ENCODE assay signal across 16 cellular contexts in the genomic region with DNA sequence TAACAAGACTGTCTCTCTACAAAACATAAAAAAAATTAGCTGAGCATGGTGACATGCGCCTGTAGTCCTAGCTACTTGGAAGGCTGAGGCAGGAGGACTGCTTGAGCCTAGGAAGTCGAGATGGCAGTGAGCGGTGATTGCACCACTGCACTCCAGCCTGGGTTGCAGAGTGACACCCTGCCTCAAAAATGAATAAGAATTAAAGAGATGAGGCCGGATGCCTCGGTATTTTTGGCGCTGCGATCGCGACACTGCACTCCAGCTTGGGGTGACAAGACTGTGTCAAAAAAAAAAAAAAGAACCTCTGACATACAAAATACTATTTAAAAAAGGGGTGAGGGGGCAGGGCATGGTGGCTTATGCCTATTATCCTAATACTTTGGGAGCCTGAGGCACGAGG. TPM values are rescaled to one million over a fixed set of nuclear protein-coding genes. Genes with fewer than 3 reads are reported as not detected.
DNase-seq lines count a peak whose midpoint lies in the region; ATAC-seq and TF ChIP-seq lines count a peak whose summit lies in the region.
"Had no signal": no experiment of that assay in that cellular context is flagged by ENCODE, and none has a peak within 500 bp of the region (broad histone marks: within the 10 kb centered on the region; RNA-seq: fewer than 3 reads in every experiment).

No MANE protein-coding gene starts in this region.

- H3K4me1 ChIP-seq in CD4-positive, CD25-positive, alpha-beta regulatory T cell (ENCODE audit: control insufficient read depth, insufficient read depth, low read length, poor library complexity, severe bottlenecking), result peaks cover 86% of the 10 kb centered on the region
- H3K4me1 ChIP-seq in DOHH2 (ENCODE audit: control insufficient read depth, low read length) (peaks cover 66% of the 10 kb centered on the region), vagina (peaks cover 95% of the 10 kb centered on the region)

- no peaks in the 10 kb centered on the region for H3K9me3 Mint-ChIP-seq in CD4-positive, CD25-positive, alpha-beta regulatory T cell
- H3K9me3 Mint-ChIP-seq in activated CD4-positive, alpha-beta memory T cell treated with anti-CD3 and anti-CD28 coated beads, Interleukin-2, amount 10 ng/mL, durations not matched to agents 7 days and 5 days, result no peaks in the 10 kb centered on the region
- H3K9me3 Mint-ChIP-seq in naive B cell, result no peaks in the 10 kb centered on the region
- H3K9me3 Mint-ChIP-seq in osteocyte (ENCODE audit: unreplicated experiment), result peaks cover 4% of the 10 kb centered on the region

- H3K36me3 Mint-ChIP-seq in CD4-positive, CD25-positive, alpha-beta regulatory T cell, result peaks cover 45% of the 10 kb centered on the region
- peaks cover 86% of the 10 kb centered on the region for H3K36me3 Mint-ChIP-seq in activated CD4-positive, alpha-beta memory T cell treated with anti-CD3 and anti-CD28 coated beads, Interleukin-2, amount 10 ng/mL, durations not matched to agents 7 days and 5 days (ENCODE audit: low read depth)
- peaks cover 8 to 14% of the 10 kb centered on the region in 2 donors for H3K36me3 Mint-ChIP-seq in naive B cell
- H3K36me3 Mint-ChIP-seq in osteocyte (ENCODE audit: unreplicated experiment), result peaks cover 21% of the 10 kb centered on the region

- TF ChIP-seq POLR2A in vagina (IDR thresholded peaks at IDR 0.05), result no peak

- peak; percentile 36 to 64 for ATAC-seq in CD4-positive, CD25-positive, alpha-beta regulatory T cell (ENCODE audit: low read depth in 2 of 2)
- ATAC-seq in naive B cell (ENCODE audit: low read depth in 2 of 2) (peak in 1 of 2 donors; percentile 35), HG02623 (IDR thresholded peaks at IDR 0.05; ENCODE audit: unreplicated experiment) (no peak), HG02763 (IDR thresholded peaks at IDR 0.05; ENCODE audit: unreplicated experiment) (no peak)
- ATAC-seq: left ventricle myocardium superior had no signal

- peak in 2 of 3 donors; percentile 44 to 65 for DNase-seq in CD4-positive, CD25-positive, alpha-beta regulatory T cell
- DNase-seq in activated CD4-positive, alpha-beta memory T cell treated with anti-CD3 and anti-CD28 coated beads, Interleukin-2, amount 10 ng/mL, durations not matched to agents 7 days and 5 days, result peak; percentile 52
- DNase-seq in naive B cell (no peak), vagina (ENCODE audit: extremely low spot score in 2 of 2) (no peak), osteocyte (ENCODE audit: extremely low spot score, unreplicated experiment) (no peak)
- DNase-seq: aorta; left ventricle myocardium superior; NCI-H187 treated with DMSO at 0.1 percent for 48 hours; NCI-H69; sigmoid colon; stimulated activated CD4-positive, alpha-beta T cell treated with anti-CD3 and anti-CD28 coated beads, Interleukin-4, amount 100 ng/mL, for 4 hours had no signal

- peak overlapping the region; percentile 92 to 99 (median 96) for H3K4me3 Mint-ChIP-seq in CD4-positive, CD25-positive, alpha-beta regulatory T cell
- peak overlapping the region; percentile 61 for H3K4me3 Mint-ChIP-seq in activated CD4-positive, alpha-beta memory T cell treated with anti-CD3 and anti-CD28 coated beads, Interleukin-2, amount 10 ng/mL, durations not matched to agents 7 days and 5 days
- H3K4me3 Mint-ChIP-seq in naive B cell (peak overlapping the region; percentile 38 to 100 (median 90)), osteocyte (ENCODE audit: unreplicated experiment) (no peak overlapping the region)

- H3K27me3 Mint-ChIP-seq in CD4-positive, CD25-positive, alpha-beta regulatory T cell, result no peaks in the 10 kb centered on the region
- H3K27me3 Mint-ChIP-seq in activated CD4-positive, alpha-beta memory T cell treated with anti-CD3 and anti-CD28 coated beads, Interleukin-2, amount 10 ng/mL, durations not matched to agents 7 days and 5 days, result no peaks in the 10 kb centered on the region
- H3K27me3 Mint-ChIP-seq in naive B cell (no peaks in the 10 kb centered on the region), osteocyte (ENCODE audit: unreplicated experiment) (no peaks in the 10 kb centered on the region)

- peaks cover 39 to 87% (median 59%) of the 10 kb centered on the region in 4 donors for H3K4me1 Mint-ChIP-seq in CD4-positive, CD25-positive, alpha-beta regulatory T cell
- peaks cover 68% of the 10 kb centered on the region for H3K4me1 Mint-ChIP-seq in activated CD4-positive, alpha-beta memory T cell treated with anti-CD3 and anti-CD28 coated beads, Interleukin-2, amount 10 ng/mL, durations not matched to agents 7 days and 5 days
- H3K4me1 Mint-ChIP-seq in naive B cell (peaks cover 45 to 90% (median 59%) of the 10 kb centered on the region in 3 donors), osteocyte (ENCODE audit: unreplicated experiment) (peaks cover 66% of the 10 kb centered on the region)

- CTCF ChIA-PET in activated CD4-positive, alpha-beta memory T cell treated with anti-CD3 and anti-CD28 coated beads, Interleukin-2, amount 10 ng/mL, durations not matched to agents 7 days and 5 days (lab: Charles Lee), result interaction anchor here (0.7 to 0.8 kb wide), 2 partner anchors 43 to 194 kb away, joined by 3 read pairs; no protein-coding TSS in a partner anchor

- peaks cover 10% of the 10 kb centered on the region for H3K36me3 ChIP-seq in CD4-positive, CD25-positive, alpha-beta regulatory T cell (ENCODE audit: control insufficient read depth, insufficient read depth, low read length)
- H3K36me3 ChIP-seq in DOHH2 (ENCODE audit: control insufficient read depth, low read length) (peaks cover 81% of the 10 kb centered on the region), vagina (no peaks in the 10 kb centered on the region)

- peak overlapping the region; percentile 85 for H3K4me2 ChIP-seq in DOHH2 (ENCODE audit: low read length)

- H4K20me1 ChIP-seq in DOHH2 (ENCODE audit: control insufficient read depth, insufficient read depth, low read depth, low read length), result peaks cover 71% of the 10 kb centered on the region

- H3K27ac Mint-ChIP-seq in CD4-positive, CD25-positive, alpha-beta regulatory T cell, result peak overlapping the region; percentile 81 to 88 (median 87)
- H3K27ac Mint-ChIP-seq in activated CD4-positive, alpha-beta memory T cell treated with anti-CD3 and anti-CD28 coated beads, Interleukin-2, amount 10 ng/mL, durations not matched to agents 7 days and 5 days, result peak overlapping the region; percentile 68
- H3K27ac Mint-ChIP-seq in naive B cell, result peak overlapping the region in 5 of 6 donors; percentile 56 to 93 (median 65)
- H3K27ac Mint-ChIP-seq in osteocyte (ENCODE audit: unreplicated experiment), result no peak overlapping the region

- H3K4me3 ChIP-seq in CD4-positive, CD25-positive, alpha-beta regulatory T cell (ENCODE audit: low read depth, low read length), result peak overlapping the region; percentile 71
- H3K4me3 ChIP-seq in DOHH2 (ENCODE audit: low read length), result peak overlapping the region; percentile 76
- H3K4me3 ChIP-seq in vagina, result no peak overlapping the region
- H3K4me3 ChIP-seq: HAP-1, sigmoid colon had no signal

- POLR2A ChIA-PET in activated CD4-positive, alpha-beta memory T cell treated with anti-CD3 and anti-CD28 coated beads, Interleukin-2, amount 10 ng/mL, durations not matched to agents 7 days and 5 days (lab: Charles Lee), result interaction anchor here (0.7 to 1.4 kb wide), 2 partner anchors 8 to 9 kb away, joined by 3 read pairs; no protein-coding TSS in a partner anchor

- H3F3A ChIP-seq in DOHH2 (ENCODE audit: control insufficient read depth, insufficient read depth), result 0 out of 2 replicates have a peak, but pooled peaks cover 3% of the 10 kb centered on the region

- intact Hi-C loops in vagina (cut with DNase I), result no loop called here

- peaks cover 100% of the 10 kb centered on the region for H3K79me2 ChIP-seq in DOHH2 (ENCODE audit: control insufficient read depth, low read length)

- TF ChIP-seq CTCF in DOHH2 (IDR thresholded peaks at IDR 0.05; ENCODE audit: low read depth, low read length, poor library complexity, severe bottlenecking) (no peak), vagina (IDR thresholded peaks at IDR 0.05) (no peak), osteocyte (IDR thresholded peaks at IDR 0.05) (no peak)

- H3K27me3 ChIP-seq in CD4-positive, CD25-positive, alpha-beta regulatory T cell (ENCODE audit: control insufficient read depth, insufficient read depth, low read length), result no peaks in the 10 kb centered on the region
- H3K27me3 ChIP-seq in DOHH2 (ENCODE audit: control insufficient read depth, low read length), result no peaks in the 10 kb centered on the region
- H3K27me3 ChIP-seq in vagina, result no peaks in the 10 kb centered on the region
- H3K27me3 ChIP-seq: sigmoid colon had no signal

- no peaks in the 10 kb centered on the region for H3K9me3 ChIP-seq in CD4-positive, CD25-positive, alpha-beta regulatory T cell (ENCODE audit: control insufficient read depth in 2 of 2, low read length in 2 of 2)
- no peaks in the 10 kb centered on the region for H3K9me3 ChIP-seq in DOHH2 (ENCODE audit: control insufficient read depth, insufficient read depth, low read length)
- no peaks in the 10 kb centered on the region for H3K9me3 ChIP-seq in vagina
- H3K9me3 ChIP-seq: HAP-1, sigmoid colon had no signal

- no peaks in the 10 kb centered on the region for H3K9me2 ChIP-seq in DOHH2 (replicated peaks; ENCODE audit: control insufficient read depth, low read length)

- peak overlapping the region; percentile 63 for H3K27ac ChIP-seq in CD4-positive, CD25-positive, alpha-beta regulatory T cell (ENCODE audit: insufficient read depth, low read length, poor library complexity, severe bottlenecking)
- no peak overlapping the region for H3K27ac ChIP-seq in DOHH2 (ENCODE audit: low read depth, low read length)
- H3K27ac ChIP-seq in vagina, result no peak overlapping the region
- H3K27ac ChIP-seq: C4-2B, sigmoid colon had no signal

RNA-seq across cellular contexts. Expression of a gene that starts 7.3 kb away (rescaled TPM):
- 171 TPM for total RNA-seq in CD4-positive, CD25-positive, alpha-beta regulatory T cell
- 100 to 1,000 TPM in 1 of 4 donors, 10 to 100 TPM in 3; 88.8 to 108 (median 98.2) TPM for polyA plus RNA-seq in CD4-positive, CD25-positive, alpha-beta regulatory T cell
- total RNA-seq in activated CD4-positive, alpha-beta memory T cell treated with anti-CD3 and anti-CD28 coated beads, Interleukin-2, amount 10 ng/mL, durations not matched to agents 7 days and 5 days, result 100 to 1,000 TPM; 105 to 109 TPM
- polyA plus RNA-seq in naive B cell (ENCODE audit: low read depth in 6 of 6), result 100 to 1,000 TPM in 4 of 6 donors, 10 to 100 TPM in 2; 84.1 to 120 (median 106) TPM
- total RNA-seq in vagina, result 62.6 TPM
- total RNA-seq in osteocyte, result 58.4 and 65.3 TPM in 2 replicates

Comparison
In these comparisons a context has a peak if more than half of its experiments do, and no peak if none do; other contexts are left out.
1. ATAC-seq: peak in CD4-positive, CD25-positive, alpha-beta regulatory T cell (2 of 2); none in HG02623 (single experiment) and HG02763 (single experiment).
2. DNase-seq: peak in CD4-positive, CD25-positive, alpha-beta regulatory T cell (2 of 3) and activated CD4-positive, alpha-beta memory T cell treated with anti-CD3 and anti-CD28 coated beads, Interleukin-2, amount 10 ng/mL, durations not matched to agents 7 days and 5 days (single experiment); none in naive B cell (single experiment), vagina (0 of 2) and osteocyte (single experiment).
3. H3K4me3 ChIP-seq: peak in CD4-positive, CD25-positive, alpha-beta regulatory T cell (single experiment) and DOHH2 (single experiment); none in vagina (0 of 2).